In the genomic region with DNA sequence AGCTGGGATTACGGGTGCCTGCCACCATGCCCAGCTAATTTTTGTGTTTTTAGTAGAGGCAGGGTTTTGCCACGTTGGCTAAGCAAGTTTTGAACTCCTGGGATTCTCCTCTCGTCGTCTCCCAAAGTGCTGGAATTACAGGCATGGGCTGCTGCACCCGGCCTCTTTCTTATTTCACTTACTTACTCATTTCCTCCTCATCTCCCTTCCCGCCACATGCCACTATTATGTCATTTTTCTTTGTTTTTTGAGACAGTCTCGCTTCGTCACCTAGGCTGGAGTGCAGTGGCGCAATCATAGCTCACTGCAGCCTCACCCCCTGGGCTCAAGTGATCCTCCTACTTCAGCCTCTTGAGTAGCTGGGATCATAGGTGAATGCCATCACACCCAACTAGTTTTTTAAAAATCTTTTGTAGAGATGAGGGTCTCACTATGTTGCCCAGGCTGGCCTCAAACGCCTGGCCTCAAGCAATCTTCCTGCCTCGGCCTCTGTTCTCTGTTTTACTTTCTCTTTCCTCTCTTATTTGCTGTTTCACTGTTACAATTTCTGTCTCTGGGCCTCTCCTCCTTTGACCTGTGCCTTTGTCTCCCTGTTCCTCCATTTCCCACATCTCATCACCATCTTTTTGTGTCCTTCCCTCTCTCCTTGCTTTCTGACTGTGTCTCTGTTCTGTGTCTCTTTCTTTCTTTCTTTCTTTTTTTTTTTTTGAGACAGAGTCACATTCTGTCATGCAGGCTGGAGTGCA, we compare ENCODE assay signal across 9 cellular contexts. TPM values are rescaled to one million over a fixed set of nuclear protein-coding genes. Genes with fewer than 3 reads are reported as not detected.
A peak's percentile ranks its signal among the peaks of the same experiment; 100 is the strongest.
DNase-seq lines count a peak whose midpoint lies in the region; ATAC-seq and TF ChIP-seq lines count a peak whose summit lies in the region.
"Had no signal": no experiment of that assay in that cellular context is flagged by ENCODE, and none has a peak within 500 bp of the region (broad histone marks: within the 10 kb centered on the region; RNA-seq: fewer than 3 reads in every experiment).

No MANE protein-coding gene starts in this region.

- H3K4me2 ChIP-seq in mammary epithelial cell (ENCODE audit: insufficient read depth, low read depth, low read length), result no peak overlapping the region

- no peaks in the 10 kb centered on the region for H3K27me3 Mint-ChIP-seq in activated CD4-positive, alpha-beta T cell treated with anti-CD3 and anti-CD28 coated beads, Interleukin-2, amount 10 ng/mL, durations not matched to agents 7 days and 5 days
- no peaks in the 10 kb centered on the region for H3K27me3 Mint-ChIP-seq in osteocyte (ENCODE audit: unreplicated experiment)

- H3K9me3 Mint-ChIP-seq in activated CD4-positive, alpha-beta T cell treated with anti-CD3 and anti-CD28 coated beads, Interleukin-2, amount 10 ng/mL, durations not matched to agents 7 days and 5 days, result no peaks in the 10 kb centered on the region
- H3K9me3 Mint-ChIP-seq in osteocyte (ENCODE audit: unreplicated experiment), result no peaks in the 10 kb centered on the region

- DNase-seq in activated CD4-positive, alpha-beta T cell treated with anti-CD3 and anti-CD28 coated beads, Interleukin-2, amount 10 ng/mL, durations not matched to agents 7 days and 5 days, result no peak
- DNase-seq in activated CD4-positive, alpha-beta T cell treated with anti-CD3 and anti-CD28 coated beads, Interleukin-2, amount 50 U/mL, for 1 hour, result no peak
- DNase-seq in NOMO-1 (lab: John Stamatoyannopoulos, UW; ENCODE audit: unreplicated experiment in 2 of 2), result peak; percentile 69 to 82
- peak; percentile 66 for DNase-seq in mammary epithelial cell
- no peak for DNase-seq in osteocyte (ENCODE audit: extremely low spot score, unreplicated experiment)
- DNase-seq in activated T-cell treated with anti-CD3 and anti-CD28 coated beads, Interleukin-2, amount 50 U/mL, for 48 hours, result no peak
- no peak for DNase-seq in NK-92 (lab: John Stamatoyannopoulos, UW; ENCODE audit: unreplicated experiment)
- DNase-seq: cortex of kidney had no signal

- no peaks in the 10 kb centered on the region for H3K9me3 ChIP-seq in mammary epithelial cell (replicated peaks; ENCODE audit: insufficient read depth, low read length)

- H3K9ac ChIP-seq in mammary epithelial cell (ENCODE audit: insufficient read depth, low read length), result no peak overlapping the region

- peak overlapping the region; percentile 55 for H3K27ac Mint-ChIP-seq in activated CD4-positive, alpha-beta T cell treated with anti-CD3 and anti-CD28 coated beads, Interleukin-2, amount 10 ng/mL, durations not matched to agents 7 days and 5 days
- H3K27ac Mint-ChIP-seq in osteocyte (ENCODE audit: unreplicated experiment), result peak overlapping the region; percentile 36

- 86% methylated on average over 10 of the region's 11 CpGs for WGBS in mammary epithelial cell (ENCODE audit: low coverage, missing lambda C conversion rate)

- POLR2A ChIA-PET in activated CD4-positive, alpha-beta T cell treated with anti-CD3 and anti-CD28 coated beads, Interleukin-2, amount 10 ng/mL, durations not matched to agents 7 days and 5 days (lab: Charles Lee), result no interaction called here

- H3K27me3 ChIP-seq in mammary epithelial cell (ENCODE audit: insufficient read depth, low read length), result no peaks in the 10 kb centered on the region

- H3K27ac ChIP-seq in mammary epithelial cell (ENCODE audit: insufficient read depth, low read depth, low read length), result no peak overlapping the region

- H2AFZ ChIP-seq in mammary epithelial cell (ENCODE audit: low read depth, low read length), result no peak overlapping the region

- BruUV-seq in mammary epithelial cell (replicated peaks; lab: Mats Ljungman, UMichigan), result no TSS peak

- CTCF ChIA-PET in activated CD4-positive, alpha-beta T cell treated with anti-CD3 and anti-CD28 coated beads, Interleukin-2, amount 10 ng/mL, durations not matched to agents 7 days and 5 days (lab: Charles Lee), result interaction anchor here (0.7 to 2.3 kb wide), 3 partner anchors 15 to 49 kb away, joined by 3 to 6 read pairs (median 3); no protein-coding TSS in a partner anchor
- CTCF ChIA-PET in mammary epithelial cell (lab: Charles Lee; ENCODE audit: low non-redundant PET), result no interaction called here

- TF ChIP-seq CTCF in mammary epithelial cell (conservative IDR thresholded peaks at IDR 0.05 in 1 of 2, IDR thresholded peaks at IDR 0.05 in 1 of 2; ENCODE audit: extremely low read depth in 1 of 2, insufficient read depth in 1 of 2, low read depth in 1 of 2, low read length in 2 of 2) (no peak), osteocyte (IDR thresholded peaks at IDR 0.05) (no peak)

- no peak overlapping the region for H3K4me3 Mint-ChIP-seq in activated CD4-positive, alpha-beta T cell treated with anti-CD3 and anti-CD28 coated beads, Interleukin-2, amount 10 ng/mL, durations not matched to agents 7 days and 5 days
- no peak overlapping the region for H3K4me3 Mint-ChIP-seq in osteocyte (ENCODE audit: unreplicated experiment)

- no peaks in the 10 kb centered on the region for H3K36me3 ChIP-seq in mammary epithelial cell (ENCODE audit: insufficient read depth, low read length)

- in situ Hi-C loops in mammary epithelial cell (cut with MboI; ENCODE audit: low sequenced_read_pairs in 2 of 2), result no loop called here

- no peaks in the 10 kb centered on the region for H3K4me1 ChIP-seq in mammary epithelial cell (ENCODE audit: insufficient read depth, low read length)

- no peak overlapping the region for H3K4me3 ChIP-seq in mammary epithelial cell (replicated peaks in 1 of 3; ENCODE audit: insufficient read depth in 1 of 3, low read depth in 2 of 3, low read length in 3 of 3)

- H3K4me1 Mint-ChIP-seq in activated CD4-positive, alpha-beta T cell treated with anti-CD3 and anti-CD28 coated beads, Interleukin-2, amount 10 ng/mL, durations not matched to agents 7 days and 5 days, result peaks cover 13% of the 10 kb centered on the region
- peaks cover 11% of the 10 kb centered on the region for H3K4me1 Mint-ChIP-seq in osteocyte (ENCODE audit: unreplicated experiment)

- H3K79me2 ChIP-seq in mammary epithelial cell (ENCODE audit: insufficient read depth, low read length), result no peaks in the 10 kb centered on the region

- no peaks in the 10 kb centered on the region for H4K20me1 ChIP-seq in mammary epithelial cell (ENCODE audit: insufficient read depth, low read length)

- dilution Hi-C loops in mammary epithelial cell (cut with HindIII; ENCODE audit: low sequenced_read_pairs), result no loop called here

- peaks cover 45% of the 10 kb centered on the region for H3K36me3 Mint-ChIP-seq in activated CD4-positive, alpha-beta T cell treated with anti-CD3 and anti-CD28 coated beads, Interleukin-2, amount 10 ng/mL, durations not matched to agents 7 days and 5 days (ENCODE audit: low read depth)
- H3K36me3 Mint-ChIP-seq in osteocyte (ENCODE audit: unreplicated experiment), result peaks cover 29% of the 10 kb centered on the region

- intact Hi-C loops in mammary epithelial cell (cut with micrococcal nuclease), result no loop called here

- ATAC-seq in GM19455 (IDR thresholded peaks at IDR 0.05; ENCODE audit: unreplicated experiment), result no peak

RNA-seq across cellular contexts. Expression of a gene that starts 9.2 kb away (rescaled TPM):
- 100 to 1,000 TPM; 147 to 158 TPM for total RNA-seq in activated CD4-positive, alpha-beta T cell treated with anti-CD3 and anti-CD28 coated beads, Interleukin-2, amount 10 ng/mL, durations not matched to agents 7 days and 5 days
- total RNA-seq in mammary epithelial cell (10 to 100 TPM; 21.0 to 57.9 TPM), osteocyte (53.3 and 53.8 TPM in 2 replicates)
- polyA plus RNA-seq in mammary epithelial cell, result 44.4 TPM
- 68.1 TPM for polyA minus RNA-seq in mammary epithelial cell

RNA-seq across cellular contexts. Expression of a gene that starts 15.3 kb away (rescaled TPM):
- total RNA-seq in activated CD4-positive, alpha-beta T cell treated with anti-CD3 and anti-CD28 coated beads, Interleukin-2, amount 10 ng/mL, durations not matched to agents 7 days and 5 days, result 10 to 100 TPM; 71.3 to 75.7 TPM
- total RNA-seq in mammary epithelial cell (100 to 1,000 TPM in 1 of 2 donors, 10 to 100 TPM in 1; 27.5 to 148 TPM), osteocyte (85.9 and 93.6 TPM in 2 replicates)
- 34.0 TPM for polyA plus RNA-seq in mammary epithelial cell
- polyA minus RNA-seq in mammary epithelial cell, result 75.7 TPM

Comparison
In these comparisons a context has a peak if more than half of its experiments do, and no peak if none do; other contexts are left out.
1. DNase-seq: peak in NOMO-1 (2 of 2) and mammary epithelial cell (single experiment); none in activated CD4-positive, alpha-beta T cell treated with anti-CD3 and anti-CD28 coated beads, Interleukin-2, amount 10 ng/mL, durations not matched to agents 7 days and 5 days (single experiment), activated CD4-positive, alpha-beta T cell treated with anti-CD3 and anti-CD28 coated beads, Interleukin-2, amount 50 U/mL, for 1 hour (single experiment), osteocyte (single experiment), activated T-cell treated with anti-CD3 and anti-CD28 coated beads, Interleukin-2, amount 50 U/mL, for 48 hours (0 of 2) and NK-92 (single experiment).